Comparison of ENCODE assay signal across 8 cellular contexts in the genomic region with DNA sequence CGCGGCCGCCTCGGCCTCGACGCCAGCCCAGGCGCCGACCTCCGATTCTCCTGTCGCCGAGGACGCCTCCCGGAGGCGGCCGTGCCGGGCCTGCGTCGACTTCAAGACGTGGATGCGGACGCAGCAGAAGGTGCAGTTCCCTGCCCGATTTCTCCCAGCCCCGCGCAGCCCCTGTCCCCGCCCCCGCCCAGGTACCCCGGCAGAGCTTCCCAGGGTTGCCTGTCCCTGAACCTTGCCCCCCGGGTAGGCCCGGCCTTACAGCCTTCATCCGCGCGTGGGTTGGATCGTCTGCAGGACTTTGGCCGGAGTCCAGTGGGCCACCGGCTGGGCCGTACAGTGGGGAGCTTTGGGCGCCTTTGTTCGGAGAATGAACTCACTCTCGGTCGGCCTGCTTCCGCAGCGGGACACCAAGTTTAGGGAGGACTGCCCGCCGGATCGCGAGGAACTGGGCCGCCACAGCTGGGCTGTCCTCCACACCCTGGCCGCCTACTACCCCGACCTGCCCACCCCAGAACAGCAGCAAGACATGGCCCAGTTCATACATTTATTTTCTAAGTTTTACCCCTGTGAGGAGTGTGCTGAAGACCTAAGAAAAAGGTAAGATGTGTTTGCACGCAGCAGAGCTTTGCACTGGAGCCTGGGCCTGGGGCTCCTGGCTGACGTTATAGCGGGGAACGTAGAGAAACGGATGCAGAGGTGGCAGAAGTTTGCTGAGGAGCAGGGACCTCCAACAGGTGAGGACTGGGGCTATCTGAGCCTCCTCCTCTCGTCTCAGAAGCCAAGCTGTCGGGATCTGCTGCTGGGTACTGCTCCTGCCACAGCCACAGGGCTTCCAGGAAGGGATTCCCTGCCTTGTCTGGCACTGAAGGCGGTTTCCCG. TPM values are rescaled to one million over a fixed set of nuclear protein-coding genes. Genes with fewer than 3 reads are reported as not detected.
DNase-seq lines count a peak whose midpoint lies in the region; ATAC-seq, FAIRE-seq and TF ChIP-seq lines count a peak whose summit lies in the region.

No MANE protein-coding gene starts in this region.

- CTCF ChIA-PET in CD8-positive, alpha-beta T cell (lab: Charles Lee): interaction anchor here (1.0 to 3.0 kb wide), 3 partner anchors 9 to 156 kb away, joined by 3 to 9 read pairs (median 3); no protein-coding TSS in a partner anchor
- CTCF ChIA-PET in SK-N-SH (lab: Yijun Ruan, JAX): interaction anchor here (0.6 to 12.9 kb wide), 6 partner anchors 13 to 1090 kb away, joined by 3 to 108 read pairs (median 5); a partner anchor contains a TSS

- no peak for DNase-seq in CD8-positive, alpha-beta T cell
- DNase-seq in GM23248: peak; percentile 68
- DNase-seq in SK-N-SH: no peak
- DNase-seq in fibroblast of lung (ENCODE audit: low read depth in 2 of 2): peak in 1 of 2 donors; percentile 42
- DNase-seq in pancreas: peak in 3 of 6 donors; percentile 56 to 82 (median 76)
- DNase-seq in SW 1271 (lab: John Stamatoyannopoulos, UW): no peak
- DNase-seq in NCI-H128 (lab: John Stamatoyannopoulos, UW; ENCODE audit: unreplicated experiment): no peak

- peaks cover 17% of the 10 kb centered on the region for H3K27me3 ChIP-seq in CD8-positive, alpha-beta T cell (ENCODE audit: insufficient read depth, low read length)
- H3K27me3 ChIP-seq in GM23248 (replicated peaks; ENCODE audit: insufficient read depth) (peaks cover 30% of the 10 kb centered on the region), SK-N-SH (ENCODE audit: insufficient read depth) (no peaks in the 10 kb centered on the region), fibroblast of lung (ENCODE audit: control insufficient read depth, insufficient read depth, low read length) (peaks cover 24% of the 10 kb centered on the region), pancreas (no peaks in the 10 kb centered on the region)

- H3K9me3 ChIP-seq in CD8-positive, alpha-beta T cell (ENCODE audit: low read length): no peaks in the 10 kb centered on the region
- H3K9me3 ChIP-seq in GM23248 (ENCODE audit: low read depth): no peaks in the 10 kb centered on the region
- no peaks in the 10 kb centered on the region for H3K9me3 ChIP-seq in SK-N-SH
- H3K9me3 ChIP-seq in fibroblast of lung (ENCODE audit: control insufficient read depth, insufficient read depth, low read depth, low read length): no peaks in the 10 kb centered on the region
- no peaks in the 10 kb centered on the region for H3K9me3 ChIP-seq in pancreas

- H3K27ac Mint-ChIP-seq in CD8-positive, alpha-beta T cell: peak overlapping the region; percentile 52

- H3K9ac ChIP-seq in GM23248 (peak overlapping the region; percentile 82), SK-N-SH (peak overlapping the region; percentile 85), fibroblast of lung (ENCODE audit: insufficient read depth, low read length) (peak overlapping the region; percentile 83)

- H3K9me2 ChIP-seq in GM23248 (ENCODE audit: insufficient read depth): no peaks in the 10 kb centered on the region
- H3K9me2 ChIP-seq in SK-N-SH: no peaks in the 10 kb centered on the region

- no peak for FAIRE-seq in pancreas (lab: Jason Lieb, UNC)

- peak overlapping the region; percentile 71 for H3K4me3 ChIP-seq in CD8-positive, alpha-beta T cell (ENCODE audit: low read depth, low read length)
- H3K4me3 ChIP-seq in GM23248 (peak overlapping the region; percentile 86), SK-N-SH (ENCODE audit: low read depth in 2 of 2, low read length in 1 of 2) (peak overlapping the region; percentile 77 to 80), fibroblast of lung (replicated peaks in 1 of 4; ENCODE audit: control extremely low read depth in 1 of 4, insufficient read depth in 1 of 4, low read depth in 3 of 4, low read length in 4 of 4) (peak overlapping the region; percentile 73 to 84 (median 77)), pancreas (peak overlapping the region; percentile 84 to 95 (median 94))

- intact Hi-C loops in CD8-positive, alpha-beta T cell (cut with DNase I, micrococcal nuclease): loop anchor here in 1 of 2 experiments (1.0 kb wide), 1 partner anchor 25 kb away; a partner anchor contains a TSS
- intact Hi-C loops in pancreas (cut with DNase I): no loop called here

- no peak for TF ChIP-seq EP300 in SK-N-SH (IDR thresholded peaks at IDR 0.05; ENCODE audit: borderline replicate concordance in 1 of 2, low read depth in 1 of 2, low read length in 1 of 2)

- no peak for TF ChIP-seq RAD21 in SK-N-SH (IDR thresholded peaks at IDR 0.05; ENCODE audit: low read length)

- H3K79me2 ChIP-seq in GM23248 (ENCODE audit: insufficient read depth) (peaks cover 9% of the 10 kb centered on the region; the same call in 1 of the 2 replicates), SK-N-SH (ENCODE audit: insufficient read depth) (peaks cover 19% of the 10 kb centered on the region; the same call in 1 of the 2 replicates), fibroblast of lung (ENCODE audit: control insufficient read depth, insufficient read depth, low read length) (peaks cover 11% of the 10 kb centered on the region)

- in situ Hi-C loops in GM23248 (cut with MboI): no loop called here

- peaks cover 15% of the 10 kb centered on the region for H3K4me1 ChIP-seq in CD8-positive, alpha-beta T cell (ENCODE audit: insufficient read depth, low read length)
- H3K4me1 ChIP-seq in GM23248 (ENCODE audit: insufficient read depth): no peaks in the 10 kb centered on the region
- peaks cover 8 to 29% of the 10 kb centered on the region in 2 experiments; a peak in 2 of 4 replicates for H3K4me1 ChIP-seq in SK-N-SH (ENCODE audit: control insufficient read depth in 1 of 2, insufficient read depth in 2 of 2, low read depth in 1 of 2, low read length in 1 of 2)
- peaks cover 9% of the 10 kb centered on the region for H3K4me1 ChIP-seq in fibroblast of lung (ENCODE audit: control insufficient read depth, extremely low read depth, insufficient read depth, low read length)
- peaks cover 7 to 20% (median 16%) of the 10 kb centered on the region in 3 donors for H3K4me1 ChIP-seq in pancreas

- peak; percentile 44 for ATAC-seq in CD8-positive, alpha-beta T cell
- ATAC-seq in pancreas: peak in 1 of 4 donors; percentile 3
- ATAC-seq in HG03565 (IDR thresholded peaks at IDR 0.05; ENCODE audit: unreplicated experiment): no peak

- peaks cover 28% of the 10 kb centered on the region for H3K27me3 Mint-ChIP-seq in CD8-positive, alpha-beta T cell (ENCODE audit: low read depth)

- POLR2A ChIA-PET in CD8-positive, alpha-beta T cell (lab: Charles Lee): interaction anchor here (0.6 to 3.8 kb wide), 4 partner anchors 13 to 676 kb away, joined by 3 to 17 read pairs (median 6); a partner anchor contains a TSS
- POLR2A ChIA-PET in SK-N-SH (lab: Yijun Ruan, JAX): interaction anchor here (0.6 to 1.8 kb wide), 5 partner anchors 11 to 171 kb away, joined by 3 to 9 read pairs (median 5); a partner anchor contains a TSS

- peaks cover 13% of the 10 kb centered on the region for H3K36me3 Mint-ChIP-seq in CD8-positive, alpha-beta T cell

- H3K36me3 ChIP-seq in CD8-positive, alpha-beta T cell (ENCODE audit: insufficient read depth, low read length): peaks cover 6% of the 10 kb centered on the region
- H3K36me3 ChIP-seq in GM23248 (ENCODE audit: low read depth) (no peaks in the 10 kb centered on the region), SK-N-SH (replicated peaks in 1 of 2; ENCODE audit: control insufficient read depth in 1 of 2, insufficient read depth in 2 of 2, low read length in 1 of 2) (peaks cover 5 to 13% of the 10 kb centered on the region in 2 experiments), fibroblast of lung (ENCODE audit: control insufficient read depth, insufficient read depth, low read length) (peaks cover 14% of the 10 kb centered on the region), pancreas (peaks cover 0 to 3% (median 0%) of the 10 kb centered on the region in 3 donors)

- no peaks in the 10 kb centered on the region for H3K9me3 Mint-ChIP-seq in CD8-positive, alpha-beta T cell

- H3K4me2 ChIP-seq in GM23248 (ENCODE audit: unreplicated experiment) (peak overlapping the region; percentile 91), SK-N-SH (peak overlapping the region; percentile 99), fibroblast of lung (ENCODE audit: extremely low read depth, insufficient read depth, low read length) (peak overlapping the region; percentile 100)

- H3K4me1 Mint-ChIP-seq in CD8-positive, alpha-beta T cell (ENCODE audit: low read depth): peaks cover 24% of the 10 kb centered on the region

- no peak for TF ChIP-seq CTCF in CD8-positive, alpha-beta T cell (IDR thresholded peaks at IDR 0.05)
- TF ChIP-seq CTCF in SK-N-SH (IDR thresholded peaks at IDR 0.05) (no peak), fibroblast of lung (conservative IDR thresholded peaks at IDR 0.05 in 1 of 2, IDR thresholded peaks at IDR 0.05 in 1 of 2; ENCODE audit: low read depth in 1 of 2, low read length in 2 of 2) (no peak), pancreas (IDR thresholded peaks at IDR 0.05) (no peak)

- H4K20me1 ChIP-seq in GM23248 (ENCODE audit: insufficient read depth): no peaks in the 10 kb centered on the region
- no peaks in the 10 kb centered on the region for H4K20me1 ChIP-seq in SK-N-SH (ENCODE audit: insufficient read depth)
- no peaks in the 10 kb centered on the region for H4K20me1 ChIP-seq in fibroblast of lung (ENCODE audit: control insufficient read depth, extremely low read depth, insufficient read depth, low read length)

- H3K27ac ChIP-seq in CD8-positive, alpha-beta T cell (ENCODE audit: low read depth, low read length): peak overlapping the region; percentile 48
- H3K27ac ChIP-seq in GM23248 (no peak overlapping the region), SK-N-SH (ENCODE audit: low read depth in 2 of 2, low read length in 1 of 2) (peak overlapping the region; percentile 39 to 95), fibroblast of lung (ENCODE audit: insufficient read depth, low read length) (peak overlapping the region; percentile 28), pancreas (peak overlapping the region; percentile 47 to 78 (median 69))

- H3F3A ChIP-seq in GM23248 (ENCODE audit: insufficient read depth): peaks cover 9% of the 10 kb centered on the region
- peaks cover 15% of the 10 kb centered on the region for H3F3A ChIP-seq in SK-N-SH (replicated peaks; ENCODE audit: insufficient read depth)

- 15% methylated on average over 37 to 38 of the region's 58 CpGs for WGBS in GM23248 (ENCODE audit: low coverage in 1 of 2, low lambda C conversion rate in 2 of 2, missing lambda C conversion rate in 2 of 2), 2 experiments
- 51% methylated on average over 9 of the region's 58 CpGs for WGBS in SK-N-SH (ENCODE audit: low lambda C conversion rate)
- WGBS in pancreas, 2 donors: 9 to 12% methylated on average over 38 to 58 of the region's 58 CpGs

- H2AFZ ChIP-seq in GM23248 (peak overlapping the region; percentile 63), SK-N-SH (ENCODE audit: low read depth) (no peak overlapping the region), fibroblast of lung (ENCODE audit: low read length) (peak overlapping the region; percentile 29)

- peak overlapping the region; percentile 82 for H3K4me3 Mint-ChIP-seq in CD8-positive, alpha-beta T cell

RNA-seq across cellular contexts. Expression of a gene that starts 0.6 kb away (rescaled TPM):
- 10 to 100 TPM; 15.6 to 16.1 TPM for total RNA-seq in CD8-positive, alpha-beta T cell
- 16.4 and 26.4 TPM in 2 replicates for total RNA-seq in GM23248 (2014; rRNA removed; shearing (Covaris generic))
- 31.0 and 31.6 TPM in 2 replicates for polyA plus RNA-seq in GM23248 (2016; fragmentation: Nextera tagmentation; extraction: Ambion mirVana)
- polyA plus RNA-seq in SK-N-SH (2012; rRNA removed): 13.3 and 20.4 TPM in 2 replicates
- 12.2 and 13.2 TPM in 2 replicates for polyA plus RNA-seq in SK-N-SH (2012; cell fraction: cytosol; rRNA removed)
- polyA plus RNA-seq in SK-N-SH (2012; cell fraction: nucleus; rRNA removed): 20.2 and 20.6 TPM in 2 replicates
- total RNA-seq in fibroblast of lung: 13.1 and 13.2 TPM in 2 replicates
- polyA plus RNA-seq in fibroblast of lung: 7.5 and 12.5 TPM in 2 replicates
- polyA plus RNA-seq in fibroblast of lung (2012): 28.9 and 58.5 TPM in 2 replicates
- polyA minus RNA-seq in fibroblast of lung (ENCODE audit: low replicate concordance): 9.3 and 10.5 TPM in 2 replicates
- total RNA-seq in pancreas: 10 to 100 TPM; 17.1 to 31.9 (median 25.9) TPM
- 10 to 100 TPM; 25.7 to 62.0 TPM for polyA plus RNA-seq in pancreas

RNA-seq across cellular contexts. Expression of a gene that starts 3.3 kb away (rescaled TPM):
- total RNA-seq in CD8-positive, alpha-beta T cell: under 1 TPM; 0.76 to 0.83 TPM
- not detected in 2 replicates for total RNA-seq in GM23248 (2014; rRNA removed; shearing (Covaris generic))
- polyA plus RNA-seq in GM23248 (2016; fragmentation: Nextera tagmentation; extraction: Ambion mirVana) (0.23 TPM in 1 of 2 replicates, not detected in the other), SK-N-SH (2012; rRNA removed) (0.19 and 0.21 TPM in 2 replicates), fibroblast of lung (0.03 TPM in 2 replicates), pancreas (1 to 10 TPM in 1 of 2 donors, under 1 TPM in 1; 0.70 to 1.6 TPM)
- polyA plus RNA-seq in SK-N-SH (2012; cell fraction: cytosol; rRNA removed): 0.05 TPM in 1 of 2 replicates, not detected in the other
- polyA plus RNA-seq in SK-N-SH (2012; cell fraction: nucleus; rRNA removed): 1.6 and 1.8 TPM in 2 replicates
- total RNA-seq in fibroblast of lung (under 0.01 TPM in 1 of 2 replicates, not detected in the other), pancreas (under 1 TPM in 5 of 6 donors, not detected in 1; 0.35 to 0.69 (median 0.52) TPM)
- polyA plus RNA-seq in fibroblast of lung (2012): 0.12 TPM in 1 of 2 replicates, not detected in the other
- polyA minus RNA-seq in fibroblast of lung (ENCODE audit: low replicate concordance): not detected in 2 replicates

RNA-seq across cellular contexts. Expression of a gene that starts 5.2 kb away (rescaled TPM):
- 1 to 10 TPM; 6.2 to 6.6 TPM for total RNA-seq in CD8-positive, alpha-beta T cell
- 0.22 and 0.76 TPM in 2 replicates for total RNA-seq in GM23248 (2014; rRNA removed; shearing (Covaris generic))
- 0.72 and 1.3 TPM in 2 replicates for polyA plus RNA-seq in GM23248 (2016; fragmentation: Nextera tagmentation; extraction: Ambion mirVana)
- polyA plus RNA-seq in SK-N-SH (2012; rRNA removed): 10.7 and 10.8 TPM in 2 replicates
- 5.5 and 7.5 TPM in 2 replicates for polyA plus RNA-seq in SK-N-SH (2012; cell fraction: cytosol; rRNA removed)
- polyA plus RNA-seq in SK-N-SH (2012; cell fraction: nucleus; rRNA removed): 21.8 and 29.3 TPM in 2 replicates
- total RNA-seq in fibroblast of lung: 1.5 and 1.8 TPM in 2 replicates
- 1.8 and 6.0 TPM in 2 replicates for polyA plus RNA-seq in fibroblast of lung
- polyA plus RNA-seq in fibroblast of lung (2012): 3.8 and 9.7 TPM in 2 replicates
- polyA minus RNA-seq in fibroblast of lung (ENCODE audit: low replicate concordance): 0.79 and 13.0 TPM in 2 replicates
- total RNA-seq in pancreas: 1 to 10 TPM in 1 of 6 donors, under 1 TPM in 5; 0.19 to 1.5 (median 0.55) TPM
- polyA plus RNA-seq in pancreas: 1 to 10 TPM in 1 of 2 donors, under 1 TPM in 1; 0.57 to 3.1 TPM

RNA-seq across cellular contexts. Expression of a gene that starts 12.7 kb away (rescaled TPM):
- total RNA-seq in CD8-positive, alpha-beta T cell: 10 to 100 TPM; 15.4 to 16.6 TPM
- total RNA-seq in GM23248 (2014; rRNA removed; shearing (Covaris generic)): 43.7 and 68.5 TPM in 2 replicates
- polyA plus RNA-seq in GM23248 (2016; fragmentation: Nextera tagmentation; extraction: Ambion mirVana) (46.8 and 52.0 TPM in 2 replicates), SK-N-SH (2012; rRNA removed) (36.7 and 37.1 TPM in 2 replicates), fibroblast of lung (14.6 and 25.4 TPM in 2 replicates), pancreas (10 to 100 TPM; 55.8 to 63.7 TPM)
- polyA plus RNA-seq in SK-N-SH (2012; cell fraction: cytosol; rRNA removed): 9.7 and 21.1 TPM in 2 replicates
- polyA plus RNA-seq in SK-N-SH (2012; cell fraction: nucleus; rRNA removed): 91.7 and 142 TPM in 2 replicates
- total RNA-seq in fibroblast of lung (20.0 and 23.9 TPM in 2 replicates), pancreas (10 to 100 TPM; 14.7 to 23.5 (median 19.4) TPM)
- polyA plus RNA-seq in fibroblast of lung (2012): 25.8 and 48.7 TPM in 2 replicates
- 57.8 and 83.3 TPM in 2 replicates for polyA minus RNA-seq in fibroblast of lung (ENCODE audit: low replicate concordance)

RNA-seq across cellular contexts. Expression of a gene that starts 17.9 kb away (rescaled TPM):
- not detected for total RNA-seq in CD8-positive, alpha-beta T cell
- not detected in 2 replicates for total RNA-seq in GM23248 (2014; rRNA removed; shearing (Covaris generic))
- polyA plus RNA-seq in GM23248 (2016; fragmentation: Nextera tagmentation; extraction: Ambion mirVana): 0.25 TPM in 1 of 2 replicates, not detected in the other
- polyA plus RNA-seq in SK-N-SH (2012; rRNA removed): 0.07 TPM in 1 of 2 replicates, not detected in the other
- not detected in 2 replicates for polyA plus RNA-seq in SK-N-SH (2012; cell fraction: cytosol; rRNA removed)
- 0.23 and 0.88 TPM in 2 replicates for polyA plus RNA-seq in SK-N-SH (2012; cell fraction: nucleus; rRNA removed)
- total RNA-seq in fibroblast of lung: not detected in 2 replicates
- polyA plus RNA-seq in fibroblast of lung: not detected in 2 replicates
- not detected in 2 replicates for polyA plus RNA-seq in fibroblast of lung (2012)
- polyA minus RNA-seq in fibroblast of lung (ENCODE audit: low replicate concordance): not detected in 2 replicates
- total RNA-seq in pancreas: not detected
- under 1 TPM; 0.12 to 0.61 TPM for polyA plus RNA-seq in pancreas
